ENCODE assay signal across 9 cellular contexts in genomic region chr9:112041536-112042243, GRCh38.
DNase-seq lines count a peak whose midpoint lies in the region; ATAC-seq and TF ChIP-seq lines count a peak whose summit lies in the region.
"Had no signal": no experiment of that assay in that cellular context is flagged by ENCODE, and none has a peak within 500 bp of the region (broad histone marks: within the 10 kb centered on the region; RNA-seq: fewer than 3 reads in every experiment).

No MANE protein-coding gene starts in this region.

- H3K9ac ChIP-seq in H9 (ENCODE audit: extremely low read depth, insufficient read length, low read length), result no peak overlapping the region

- H3K4me2 ChIP-seq in H9 (ENCODE audit: insufficient read depth, insufficient read length, low read length), result no peak overlapping the region

- 0 out of 2 replicates have a peak overlapping the region, but pooled peaks have one; percentile 7 for H3K14ac ChIP-seq in H9 (ENCODE audit: insufficient read depth, low read length)

- H4K20me1 ChIP-seq in H9 (ENCODE audit: control insufficient read depth, insufficient read depth, insufficient read length), result no peaks in the 10 kb centered on the region

- no peak overlapping the region for H3T11ph ChIP-seq in H9 (ENCODE audit: low read length)

- H2BK5ac ChIP-seq in H9 (ENCODE audit: insufficient read length, low read length), result peak overlapping the region; percentile 11

- peak overlapping the region; percentile 78 to 87 (median 82) for H3K27ac Mint-ChIP-seq in H9

- no peak overlapping the region for H2AFZ ChIP-seq in H9 (ENCODE audit: low read length)

- no peak overlapping the region for H3K4me3 ChIP-seq in gastrocnemius medialis

- H3K4me1 ChIP-seq in H9 (ENCODE audit: insufficient read depth, low read length) (peaks cover 4% of the 10 kb centered on the region; the same call in 1 of the 2 replicates), gastrocnemius medialis (no peaks in the 10 kb centered on the region)

- peak overlapping the region; percentile 7 for H3K18ac ChIP-seq in H9 (ENCODE audit: insufficient read length, low read depth, low read length)

- in situ Hi-C loops in gastrocnemius medialis (cut with MboI; ENCODE audit: low sequenced_read_pairs in 4 of 4), result no loop called here

- TF ChIP-seq CTCF in H9 (conservative IDR thresholded peaks at IDR 0.05) (no peak), gastrocnemius medialis (IDR thresholded peaks at IDR 0.05 in 4 of 5, conservative IDR thresholded peaks at IDR 0.05 in 1 of 5) (no peak), GM10266 (IDR thresholded peaks at IDR 0.05; ENCODE audit: control insufficient read depth, insufficient read depth, low read depth, missing control alignments) (no peak)

- H2BK120ac ChIP-seq in H9 (ENCODE audit: low read depth, low read length, poor library complexity, severe bottlenecking), result no peak overlapping the region

- WGBS in H9 (ENCODE audit: extremely low coverage, insufficient read length, low lambda C conversion rate), result no CpG with 5 or more reads among the region's 8 CpGs

- TF ChIP-seq POLR2A in gastrocnemius medialis (IDR thresholded peaks at IDR 0.05), result no peak

- H3K4me3 Mint-ChIP-seq in H9, result no peak overlapping the region; a peak in 1 of 5 replicates

- no peak overlapping the region for H4K5ac ChIP-seq in H9 (ENCODE audit: insufficient read length, low read depth, low read length)

- H3K36me3 Mint-ChIP-seq in H9 (ENCODE audit: insufficient read depth in 1 of 3, low read depth in 3 of 3), result peaks cover 0 to 3% (median 2%) of the 10 kb centered on the region in 3 experiments; a peak in 3 of 7 replicates

- H3K79me1 ChIP-seq in H9 (ENCODE audit: insufficient read depth, low read depth, low read length, poor library complexity, severe bottlenecking), result no peaks in the 10 kb centered on the region

- H3K27ac ChIP-seq in H9 (ENCODE audit: insufficient read length, low read depth, low read length), result peak overlapping the region; percentile 19
- H3K27ac ChIP-seq in gastrocnemius medialis, result no peak overlapping the region

- no peak overlapping the region for H2AK5ac ChIP-seq in H9 (ENCODE audit: insufficient read length, low read length)

- no peak overlapping the region for H2BK12ac ChIP-seq in H9 (ENCODE audit: insufficient read length, low read depth, low read length)

- peak; percentile 64 for DNase-seq in H9
- DNase-seq in SW480 (ENCODE audit: low spot score), result peak; percentile 95
- peak; percentile 75 for DNase-seq in cardiac septum (ENCODE audit: low spot score)
- peak; percentile 2 to 62 for DNase-seq in gastrocnemius medialis
- DNase-seq in GM10266 (ENCODE audit: extremely low spot score), result no peak
- no peak for DNase-seq in OCI-M1 (lab: John Stamatoyannopoulos, UW)
- DNase-seq in C1 segment of cervical spinal cord (lab: John Stamatoyannopoulos, UW), result no peak
- no peak for DNase-seq in anterior cingulate cortex (lab: John Stamatoyannopoulos, UW)
- DNase-seq: activated CD4-positive, alpha-beta T cell treated with anti-CD3 and anti-CD28 coated beads, Interleukin-2, amount 50 U/mL, for 4 hours had no signal

- H2BK15ac ChIP-seq in H9 (ENCODE audit: low read depth, low read length), result no peak overlapping the region

- no peaks in the 10 kb centered on the region for H3K36me3 ChIP-seq in gastrocnemius medialis

- H4K91ac ChIP-seq in H9 (ENCODE audit: insufficient read length, low read depth, low read length), result no peak overlapping the region

- H2BK20ac ChIP-seq in H9 (ENCODE audit: low read depth, low read length, poor library complexity, severe bottlenecking), result no peak overlapping the region

- no peaks in the 10 kb centered on the region for H3K9me3 ChIP-seq in H9 (ENCODE audit: control insufficient read depth, low read depth, low read length)
- no peaks in the 10 kb centered on the region for H3K9me3 ChIP-seq in gastrocnemius medialis

- no peaks in the 10 kb centered on the region for H3K23me2 ChIP-seq in H9 (ENCODE audit: insufficient read length, low read depth, low read length, poor library complexity, severe bottlenecking)

- peak; percentile 36 to 82 for ATAC-seq in gastrocnemius medialis

- H3K27me3 Mint-ChIP-seq in H9 (ENCODE audit: low read depth), result no peaks in the 10 kb centered on the region

- H3K4me1 Mint-ChIP-seq in H9, result peaks cover 39 to 43% of the 10 kb centered on the region in 2 experiments

- H4K8ac ChIP-seq in H9 (replicated peaks; ENCODE audit: insufficient read length, low read depth, low read length), result no peak overlapping the region

- no peaks in the 10 kb centered on the region for H3K27me3 ChIP-seq in H9 (ENCODE audit: insufficient read depth, low read length)
- H3K27me3 ChIP-seq in gastrocnemius medialis, result no peaks in the 10 kb centered on the region

- no peak overlapping the region; the same call in 1 of the 2 replicates for H3K4ac ChIP-seq in H9 (ENCODE audit: low read depth, low read length)

- H3K23ac ChIP-seq in H9 (ENCODE audit: insufficient read length, low read depth, low read length), result no peak overlapping the region

- no peaks in the 10 kb centered on the region for H3K9me3 Mint-ChIP-seq in H9

- H3K79me2 ChIP-seq in H9 (ENCODE audit: insufficient read depth, low read length), result no peaks in the 10 kb centered on the region

- intact Hi-C loops in cardiac septum (cut with DNase I), result no loop called here
- intact Hi-C loops in gastrocnemius medialis (cut with DNase I; ENCODE audit: low total_unique reads), result no loop called here

- no peak overlapping the region for H3K56ac ChIP-seq in H9 (ENCODE audit: insufficient read length, low read depth, low read length)

Comparison
In these comparisons a context has a peak if more than half of its experiments do, and no peak if none do; other contexts are left out.
1. DNase-seq: peak in H9 (single experiment), SW480 (single experiment), cardiac septum (single experiment) and gastrocnemius medialis (2 of 2); none in GM10266 (single experiment), OCI-M1 (single experiment), C1 segment of cervical spinal cord (0 of 14) and anterior cingulate cortex (0 of 58).